ENCODE assay signal across 8 cellular contexts in genomic region chr15:69523010-69524001, GRCh38.
DNase-seq lines count a peak whose midpoint lies in the region; ATAC-seq and TF ChIP-seq lines count a peak whose summit lies in the region.

No MANE protein-coding gene starts in this region.

- intact Hi-C loops in A673 (cut with micrococcal nuclease; ENCODE audit: unreplicated experiment): loop anchor here (5.0 kb wide), 1 partner anchor 204 kb away; no protein-coding TSS in a partner anchor
- intact Hi-C loops in activated CD4-positive, alpha-beta T cell treated with anti-CD3 and anti-CD28 coated beads for 36 hours (cut with DNase I, micrococcal nuclease): loop anchor here (2.0 to 5.0 kb wide), 2 partner anchors 569 to 937 kb away; no protein-coding TSS in a partner anchor

- H3K9ac ChIP-seq in liver (ENCODE audit: low read depth in 1 of 2, low read length in 2 of 2): no peak overlapping the region

- BruUV-seq in A673 (replicated peaks; lab: Mats Ljungman, UMichigan): no TSS peak

- TF ChIP-seq CTCF in A673 (conservative IDR thresholded peaks at IDR 0.05; ENCODE audit: low read depth, low read length) (peak; percentile 89), chondrocyte (IDR thresholded peaks at IDR 0.05) (peak; percentile 90), liver (IDR thresholded peaks at IDR 0.05; ENCODE audit: low read depth, low read length, missing input control) (peak; percentile 76)

- no peaks in the 10 kb centered on the region for H3K36me3 ChIP-seq in A673 (ENCODE audit: insufficient read depth, low read length, poor library complexity, severe bottlenecking)
- no peaks in the 10 kb centered on the region for H3K36me3 ChIP-seq in liver (ENCODE audit: control insufficient read depth in 4 of 4, insufficient read depth in 3 of 4, low read depth in 1 of 4, low read length in 3 of 4)

- POLR2A ChIA-PET in A673 (lab: Charles Lee; ENCODE audit: low non-redundant PET): interaction anchor here (0.6 kb wide), 1 partner anchor 1821 kb away, joined by 3 read pairs; no protein-coding TSS in a partner anchor
- POLR2A ChIA-PET in activated CD4-positive, alpha-beta T cell treated with anti-CD3 and anti-CD28 coated beads for 36 hours (lab: Charles Lee): no interaction called here

- no peak overlapping the region for H3K27ac Mint-ChIP-seq in activated CD4-positive, alpha-beta T cell treated with anti-CD3 and anti-CD28 coated beads for 36 hours
- no peak overlapping the region for H3K27ac Mint-ChIP-seq in chondrocyte (ENCODE audit: unreplicated experiment)

- peaks cover 3% of the 10 kb centered on the region for H3K27me3 Mint-ChIP-seq in activated CD4-positive, alpha-beta T cell treated with anti-CD3 and anti-CD28 coated beads for 36 hours
- H3K27me3 Mint-ChIP-seq in chondrocyte (ENCODE audit: low read depth): peaks cover 45% of the 10 kb centered on the region

- CTCF ChIA-PET in A673 (lab: Charles Lee): no interaction called here
- CTCF ChIA-PET in activated CD4-positive, alpha-beta T cell treated with anti-CD3 and anti-CD28 coated beads for 36 hours (lab: Charles Lee): interaction anchor here (0.7 to 1.5 kb wide), 7 partner anchors 10 to 356 kb away, joined by 3 to 6 read pairs (median 3); no protein-coding TSS in a partner anchor

- H3K4me3 ChIP-seq in A673 (ENCODE audit: low read depth, low read length, poor library complexity, severe bottlenecking) (no peak overlapping the region), liver (ENCODE audit: low read depth in 1 of 3, low read length in 3 of 3) (no peak overlapping the region)

- H3K27me3 ChIP-seq in A673 (replicated peaks; ENCODE audit: insufficient read depth, low read depth, low read length, poor library complexity) (peaks cover 3% of the 10 kb centered on the region), liver (ENCODE audit: control insufficient read depth in 4 of 4, insufficient read depth in 4 of 4, low read length in 3 of 4) (no peaks in the 10 kb centered on the region)

- no peaks in the 10 kb centered on the region for H3K9me3 Mint-ChIP-seq in activated CD4-positive, alpha-beta T cell treated with anti-CD3 and anti-CD28 coated beads for 36 hours (ENCODE audit: low read depth)
- no peaks in the 10 kb centered on the region for H3K9me3 Mint-ChIP-seq in chondrocyte (ENCODE audit: low read depth)

- H3K4me1 ChIP-seq in A673 (ENCODE audit: insufficient read depth, low read length, poor library complexity, severe bottlenecking): no peaks in the 10 kb centered on the region
- H3K4me1 ChIP-seq in liver (ENCODE audit: control insufficient read depth in 4 of 4, insufficient read depth in 4 of 4, low read length in 3 of 4): peaks cover 0 to 10% (median 4%) of the 10 kb centered on the region in 4 donors

- H3K4me3 Mint-ChIP-seq in activated CD4-positive, alpha-beta T cell treated with anti-CD3 and anti-CD28 coated beads for 36 hours: no peak overlapping the region
- no peak overlapping the region for H3K4me3 Mint-ChIP-seq in chondrocyte (ENCODE audit: unreplicated experiment)

- ATAC-seq in activated CD4-positive, alpha-beta T cell treated with anti-CD3 and anti-CD28 coated beads for 36 hours: peak; percentile 73
- ATAC-seq in GM18511 (IDR thresholded peaks at IDR 0.05; ENCODE audit: unreplicated experiment): no peak

- H3K4me1 Mint-ChIP-seq in activated CD4-positive, alpha-beta T cell treated with anti-CD3 and anti-CD28 coated beads for 36 hours: peaks cover 4% of the 10 kb centered on the region
- no peaks in the 10 kb centered on the region for H3K4me1 Mint-ChIP-seq in chondrocyte (ENCODE audit: low read depth)

- no peaks in the 10 kb centered on the region for H3K9me3 ChIP-seq in A673 (ENCODE audit: low read depth, low read length, poor library complexity, severe bottlenecking)
- no peaks in the 10 kb centered on the region for H3K9me3 ChIP-seq in liver (ENCODE audit: control insufficient read depth in 4 of 4, low read length in 3 of 4)

- H3K27ac ChIP-seq in A673 (ENCODE audit: low read depth, low read length, poor library complexity, severe bottlenecking) (no peak overlapping the region), liver (ENCODE audit: low read depth in 1 of 2, low read length in 2 of 2) (no peak overlapping the region)

- no peaks in the 10 kb centered on the region for H3K36me3 Mint-ChIP-seq in activated CD4-positive, alpha-beta T cell treated with anti-CD3 and anti-CD28 coated beads for 36 hours (ENCODE audit: low read depth)
- no peaks in the 10 kb centered on the region for H3K36me3 Mint-ChIP-seq in chondrocyte (ENCODE audit: low read depth)

- peak; percentile 92 to 96 for TF ChIP-seq RAD21 in liver (IDR thresholded peaks at IDR 0.05)

- DNase-seq in A673 (ENCODE audit: low spot score): peak; percentile 86
- DNase-seq in GM19240 (ENCODE audit: insufficient read length, low spot score): peak; percentile 56
- DNase-seq in NCI-H2227 treated with DMSO at 0.1 percent for 48 hours (lab: John Stamatoyannopoulos, UW): peak; percentile 49
- DNase-seq in activated CD4-positive, alpha-beta T cell treated with anti-CD3 and anti-CD28 coated beads for 36 hours: peak; percentile 88
- no peak for DNase-seq in chondrocyte (ENCODE audit: low spot score)
- DNase-seq in stimulated activated CD4-positive, alpha-beta T cell treated with anti-CD3 and anti-CD28 coated beads, TNF-alpha, amount 100 ng/mL, for 24 hours (ENCODE audit: low read depth in 3 of 3): peak; percentile 42 to 71 (median 42)

- 83% methylated on average over 5 of the region's 5 CpGs for WGBS in liver

TF ChIP-seq in liver, 16 proteins besides CTCF, POLR2A, EP300 and RAD21:
- no peak for TF ChIP-seq NR2F2 (IDR thresholded peaks at IDR 0.05)
- TF ChIP-seq FOXA1 (IDR thresholded peaks at IDR 0.05): no peak
- TF ChIP-seq TAF1 (conservative IDR thresholded peaks at IDR 0.05): no peak
- TF ChIP-seq GABPA (IDR thresholded peaks at IDR 0.05 in 1 of 2, conservative IDR thresholded peaks at IDR 0.05 in 1 of 2): no peak
- TF ChIP-seq FOXA2 (IDR thresholded peaks at IDR 0.05): no peak
- no peak for TF ChIP-seq YY1 (IDR thresholded peaks at IDR 0.05)
- TF ChIP-seq EGR1 (IDR thresholded peaks at IDR 0.05; ENCODE audit: low read depth in 2 of 2): no peak
- no peak for TF ChIP-seq ZBTB33 (IDR thresholded peaks at IDR 0.05)
- TF ChIP-seq JUND (IDR thresholded peaks at IDR 0.05): no peak
- no peak for TF ChIP-seq RXRA (IDR thresholded peaks at IDR 0.05)
- TF ChIP-seq HNF4G (IDR thresholded peaks at IDR 0.05): no peak
- TF ChIP-seq, protein P1, sequence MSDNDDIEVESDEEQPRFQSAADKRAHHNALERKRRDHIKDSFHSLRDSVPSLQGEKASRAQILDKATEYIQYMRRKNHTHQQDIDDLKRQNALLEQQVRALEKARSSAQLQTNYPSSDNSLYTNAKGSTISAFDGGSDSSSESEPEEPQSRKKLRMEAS (IDR thresholded peaks at IDR 0.05): no peak
